8 cellular contexts compared by ENCODE assay signal in genomic region chr20:58891076-58891685, GRCh38. TPM values are rescaled to one million over a fixed set of nuclear protein-coding genes. Genes with fewer than 3 reads are reported as not detected.
A peak's percentile ranks its signal among the peaks of the same experiment; 100 is the strongest.
DNase-seq lines count a peak whose midpoint lies in the region; ATAC-seq and TF ChIP-seq lines count a peak whose summit lies in the region.

No MANE protein-coding gene starts in this region.

- DNase-seq in GM12864 (ENCODE audit: low read depth), result no peak
- peak; percentile 38 for DNase-seq in NOMO-1 treated with dmso at 0.1 percent for 144 hours (lab: John Stamatoyannopoulos, UW; ENCODE audit: unreplicated experiment)
- peak; percentile 83 for DNase-seq in activated T-cell treated with anti-CD3 and anti-CD28 coated beads, Interleukin-2, amount 50 U/mL, for 1 hour
- no peak for DNase-seq in esophagus muscularis mucosa (ENCODE audit: extremely low spot score)
- DNase-seq in naive B cell, result peak; percentile 76
- peak; percentile 24 to 81 (median 76) for DNase-seq in stimulated activated naive CD4-positive, alpha-beta T cell (lab: John Stamatoyannopoulos, UW)
- no peak for DNase-seq in COLO829 (ENCODE audit: low spot score)

- H3K27me3 ChIP-seq in esophagus muscularis mucosa, result no peaks in the 10 kb centered on the region

- peaks cover 33 to 52% (median 45%) of the 10 kb centered on the region in 3 donors for H3K4me1 Mint-ChIP-seq in naive B cell

- peak; percentile 19 for ATAC-seq in HG02840 (IDR thresholded peaks at IDR 0.05; ENCODE audit: low FRiP score, unreplicated experiment)
- peak; percentile 23 to 28 for ATAC-seq in naive B cell (ENCODE audit: low read depth in 2 of 2)

- H3K9me3 ChIP-seq in esophagus muscularis mucosa, result no peaks in the 10 kb centered on the region

- TF ChIP-seq CTCF in GM12864 (IDR thresholded peaks at IDR 0.05; ENCODE audit: low read depth, low read length, missing control alignments) (no peak), esophagus muscularis mucosa (IDR thresholded peaks at IDR 0.05) (peak in 1 of 3 experiments; percentile 9)

- intact Hi-C loops in esophagus muscularis mucosa (cut with DNase I), result loop anchor here (5.0 kb wide), 2 partner anchors 91 to 141 kb away; partner anchors contain the start of genes ATP5F1E and NELFCD

- H3K27ac Mint-ChIP-seq in naive B cell, result peak overlapping the region in 1 of 6 donors; percentile 96

- H3K9me3 Mint-ChIP-seq in naive B cell, result peaks cover 0 to 2% (median 0%) of the 10 kb centered on the region in 7 donors

- H3K4me3 ChIP-seq in GM12864 (ENCODE audit: low read depth, low read length) (peak overlapping the region; percentile 79), esophagus muscularis mucosa (peak overlapping the region; percentile 88 to 95 (median 93))

- H3K36me3 ChIP-seq in esophagus muscularis mucosa, result no peaks in the 10 kb centered on the region

- H3K4me1 ChIP-seq in esophagus muscularis mucosa, result peaks cover 33 to 50% (median 46%) of the 10 kb centered on the region in 4 donors

- H3K27ac ChIP-seq in esophagus muscularis mucosa (replicated peaks in 1 of 4), result peak overlapping the region; percentile 99 to 100 (median 99)

- no peaks in the 10 kb centered on the region for H3K27me3 Mint-ChIP-seq in naive B cell

- peak overlapping the region in 4 of 8 donors; percentile 86 to 96 (median 91) for H3K4me3 Mint-ChIP-seq in naive B cell

- TF ChIP-seq POLR2A in esophagus muscularis mucosa (IDR thresholded peaks at IDR 0.05; ENCODE audit: low read depth), result no peak

- H3K36me3 Mint-ChIP-seq in naive B cell, result peaks cover 0 to 9% of the 10 kb centered on the region in 2 donors

- 0% methylated on average over 11 of the region's 99 CpGs for WGBS in esophagus muscularis mucosa

- TF ChIP-seq EP300 in esophagus muscularis mucosa (IDR thresholded peaks at IDR 0.05), result no peak

RNA-seq across cellular contexts. Expression of gene GNAS, which starts 38.7 kb away (rescaled TPM):
- 100 to 1,000 TPM; 679 to 875 (median 782) TPM for total RNA-seq in esophagus muscularis mucosa
- polyA plus RNA-seq in naive B cell (ENCODE audit: low read depth in 6 of 6), result 100 to 1,000 TPM; 133 to 298 (median 194) TPM

RNA-seq across cellular contexts. Expression of gene GNAS-AS1, which starts 40.5 kb away (rescaled TPM):
- under 1 TPM in 3 of 4 donors, not detected in 1; 0.13 to 0.42 (median 0.23) TPM for total RNA-seq in esophagus muscularis mucosa
- polyA plus RNA-seq in naive B cell (ENCODE audit: low read depth in 6 of 6), result under 1 TPM in 1 of 6 donors, not detected in 5; 0.35 TPM

Comparison
In these comparisons a context has a peak if more than half of its experiments do, and no peak if none do; other contexts are left out.
1. DNase-seq: peak in NOMO-1 treated with dmso at 0.1 percent for 144 hours (single experiment), activated T-cell treated with anti-CD3 and anti-CD28 coated beads, Interleukin-2, amount 50 U/mL, for 1 hour (single experiment), naive B cell (single experiment) and stimulated activated naive CD4-positive, alpha-beta T cell (6 of 6); none in GM12864 (single experiment), esophagus muscularis mucosa (single experiment) and COLO829 (single experiment).